ENCODE assay signal across 2 cellular contexts in the genomic region with DNA sequence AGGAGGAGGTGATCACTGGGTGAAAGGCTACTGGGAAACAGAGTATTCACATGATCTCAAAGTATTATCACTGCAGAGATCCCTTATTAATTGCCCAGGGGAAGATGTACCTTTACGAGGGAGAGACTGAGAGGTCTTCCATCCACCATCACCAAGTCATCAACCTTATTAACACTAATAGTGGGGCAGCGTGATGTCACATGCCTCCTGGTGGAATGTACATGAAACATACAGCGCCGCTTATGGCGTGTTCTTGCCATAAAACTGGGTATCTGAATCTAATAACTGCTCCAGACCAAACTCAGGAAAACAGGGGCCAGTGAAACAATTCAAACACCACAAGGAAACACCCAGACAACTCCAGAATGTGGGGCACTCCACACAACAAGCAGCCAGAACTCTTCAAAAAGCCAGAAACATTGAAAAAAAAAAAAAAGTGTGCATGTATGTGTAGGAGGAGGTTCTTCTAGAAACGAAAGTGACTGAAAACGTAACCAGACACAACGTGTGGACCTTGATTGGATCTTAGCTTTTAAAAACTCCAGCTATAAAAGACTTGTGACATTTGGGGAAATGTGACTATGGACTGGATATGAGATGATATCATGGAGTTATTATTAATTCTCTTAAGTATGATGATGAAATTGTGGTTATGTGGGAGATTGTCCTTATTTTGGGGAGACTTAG.
A peak's percentile ranks its signal among the peaks of the same experiment; 100 is the strongest.
TF ChIP-seq lines count a peak whose summit lies in the region.

No MANE protein-coding gene starts in this region.

TF ChIP-seq in HepG2, 621 proteins besides CTCF, POLR2A, EP300 and RAD21:
- TF ChIP-seq, protein P1, sequence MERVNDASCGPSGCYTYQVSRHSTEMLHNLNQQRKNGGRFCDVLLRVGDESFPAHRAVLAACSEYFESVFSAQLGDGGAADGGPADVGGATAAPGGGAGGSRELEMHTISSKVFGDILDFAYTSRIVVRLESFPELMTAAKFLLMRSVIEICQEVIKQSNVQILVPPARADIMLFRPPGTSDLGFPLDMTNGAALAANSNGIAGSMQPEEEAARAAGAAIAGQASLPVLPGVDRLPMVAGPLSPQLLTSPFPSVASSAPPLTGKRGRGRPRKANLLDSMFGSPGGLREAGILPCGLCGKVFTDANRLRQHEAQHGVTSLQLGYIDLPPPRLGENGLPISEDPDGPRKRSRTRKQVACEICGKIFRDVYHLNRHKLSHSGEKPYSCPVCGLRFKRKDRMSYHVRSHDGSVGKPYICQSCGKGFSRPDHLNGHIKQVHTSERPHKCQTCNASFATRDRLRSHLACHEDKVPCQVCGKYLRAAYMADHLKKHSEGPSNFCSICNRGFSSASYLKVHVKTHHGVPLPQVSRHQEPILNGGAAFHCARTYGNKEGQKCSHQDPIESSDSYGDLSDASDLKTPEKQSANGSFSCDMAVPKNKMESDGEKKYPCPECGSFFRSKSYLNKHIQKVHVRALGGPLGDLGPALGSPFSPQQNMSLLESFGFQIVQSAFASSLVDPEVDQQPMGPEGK (CRISPR knock-in tag; IDR thresholded peaks at IDR 0.05) = no peak
- TF ChIP-seq NFATC3 (CRISPR knock-in tag; IDR thresholded peaks at IDR 0.05) = no peak
- TF ChIP-seq CCAR2 (optimal IDR thresholded peaks at IDR 0.05; ENCODE audit: low read depth, low read length) = no peak
- TF ChIP-seq, protein P2, sequence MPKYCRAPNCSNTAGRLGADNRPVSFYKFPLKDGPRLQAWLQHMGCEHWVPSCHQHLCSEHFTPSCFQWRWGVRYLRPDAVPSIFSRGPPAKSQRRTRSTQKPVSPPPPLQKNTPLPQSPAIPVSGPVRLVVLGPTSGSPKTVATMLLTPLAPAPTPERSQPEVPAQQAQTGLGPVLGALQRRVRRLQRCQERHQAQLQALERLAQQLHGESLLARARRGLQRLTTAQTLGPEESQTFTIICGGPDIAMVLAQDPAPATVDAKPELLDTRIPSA (CRISPR knock-in tag; IDR thresholded peaks at IDR 0.05; ENCODE audit: borderline replicate concordance) = no peak
- TF ChIP-seq, protein P3, sequence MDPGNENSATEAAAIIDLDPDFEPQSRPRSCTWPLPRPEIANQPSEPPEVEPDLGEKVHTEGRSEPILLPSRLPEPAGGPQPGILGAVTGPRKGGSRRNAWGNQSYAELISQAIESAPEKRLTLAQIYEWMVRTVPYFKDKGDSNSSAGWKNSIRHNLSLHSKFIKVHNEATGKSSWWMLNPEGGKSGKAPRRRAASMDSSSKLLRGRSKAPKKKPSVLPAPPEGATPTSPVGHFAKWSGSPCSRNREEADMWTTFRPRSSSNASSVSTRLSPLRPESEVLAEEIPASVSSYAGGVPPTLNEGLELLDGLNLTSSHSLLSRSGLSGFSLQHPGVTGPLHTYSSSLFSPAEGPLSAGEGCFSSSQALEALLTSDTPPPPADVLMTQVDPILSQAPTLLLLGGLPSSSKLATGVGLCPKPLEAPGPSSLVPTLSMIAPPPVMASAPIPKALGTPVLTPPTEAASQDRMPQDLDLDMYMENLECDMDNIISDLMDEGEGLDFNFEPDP (CRISPR knock-in tag; conservative IDR thresholded peaks at IDR 0.05) = no peak
- TF ChIP-seq, protein P4, sequence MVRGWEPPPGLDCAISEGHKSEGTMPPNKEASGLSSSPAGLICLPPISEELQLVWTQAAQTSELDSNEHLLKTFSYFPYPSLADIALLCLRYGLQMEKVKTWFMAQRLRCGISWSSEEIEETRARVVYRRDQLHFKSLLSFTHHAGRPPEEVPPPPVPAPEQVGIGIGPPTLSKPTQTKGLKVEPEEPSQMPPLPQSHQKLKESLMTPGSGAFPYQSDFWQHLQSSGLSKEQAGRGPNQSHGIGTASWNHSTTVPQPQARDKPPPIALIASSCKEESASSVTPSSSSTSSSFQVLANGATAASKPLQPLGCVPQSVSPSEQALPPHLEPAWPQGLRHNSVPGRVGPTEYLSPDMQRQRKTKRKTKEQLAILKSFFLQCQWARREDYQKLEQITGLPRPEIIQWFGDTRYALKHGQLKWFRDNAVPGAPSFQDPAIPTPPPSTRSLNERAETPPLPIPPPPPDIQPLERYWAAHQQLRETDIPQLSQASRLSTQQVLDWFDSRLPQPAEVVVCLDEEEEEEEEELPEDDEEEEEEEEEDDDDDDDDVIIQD (CRISPR knock-in tag; IDR thresholded peaks at IDR 0.05; ENCODE audit: low read depth) = no peak
- TF ChIP-seq, protein P5, sequence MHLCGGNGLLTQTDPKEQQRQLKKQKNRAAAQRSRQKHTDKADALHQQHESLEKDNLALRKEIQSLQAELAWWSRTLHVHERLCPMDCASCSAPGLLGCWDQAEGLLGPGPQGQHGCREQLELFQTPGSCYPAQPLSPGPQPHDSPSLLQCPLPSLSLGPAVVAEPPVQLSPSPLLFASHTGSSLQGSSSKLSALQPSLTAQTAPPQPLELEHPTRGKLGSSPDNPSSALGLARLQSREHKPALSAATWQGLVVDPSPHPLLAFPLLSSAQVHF (CRISPR knock-in tag; IDR thresholded peaks at IDR 0.05) = no peak
- 0 out of 2 replicates have a peak, but pooled peaks have one; percentile 3 for TF ChIP-seq EHMT2 (IDR thresholded peaks at IDR 0.05; ENCODE audit: borderline replicate concordance, low read depth, low read length)
- TF ChIP-seq ZNF484 (CRISPR knock-in tag; IDR thresholded peaks at IDR 0.05; ENCODE audit: borderline replicate concordance, low read depth) = no peak
- no peak for TF ChIP-seq ZNF703 (CRISPR knock-in tag; IDR thresholded peaks at IDR 0.05; ENCODE audit: borderline replicate concordance)
- no peak for TF ChIP-seq TSC22D2 (CRISPR knock-in tag; IDR thresholded peaks at IDR 0.05; ENCODE audit: borderline replicate concordance)
- TF ChIP-seq ZNF672 (CRISPR knock-in tag; IDR thresholded peaks at IDR 0.05) = no peak
- TF ChIP-seq MEIS1 (CRISPR knock-in tag; IDR thresholded peaks at IDR 0.05; ENCODE audit: borderline replicate concordance) = no peak
- TF ChIP-seq SYNCRIP (IDR thresholded peaks at IDR 0.05; ENCODE audit: insufficient read depth, low read depth, low read length) = no peak
- TF ChIP-seq PPARG (CRISPR knock-in tag; conservative IDR thresholded peaks at IDR 0.05) = 0 out of 2 replicates have a peak, but pooled peaks have one; percentile 45
- TF ChIP-seq GZF1 (CRISPR knock-in tag; IDR thresholded peaks at IDR 0.05) = no peak
- TF ChIP-seq BHLHE40 (IDR thresholded peaks at IDR 0.05; ENCODE audit: low read length) = no peak

TF ChIP-seq in WTC11, 78 proteins besides CTCF, POLR2A, EP300 and RAD21:
- TF ChIP-seq CREM (CRISPR knock-in tag; IDR thresholded peaks at IDR 0.05) = no peak
- TF ChIP-seq, protein P6, sequence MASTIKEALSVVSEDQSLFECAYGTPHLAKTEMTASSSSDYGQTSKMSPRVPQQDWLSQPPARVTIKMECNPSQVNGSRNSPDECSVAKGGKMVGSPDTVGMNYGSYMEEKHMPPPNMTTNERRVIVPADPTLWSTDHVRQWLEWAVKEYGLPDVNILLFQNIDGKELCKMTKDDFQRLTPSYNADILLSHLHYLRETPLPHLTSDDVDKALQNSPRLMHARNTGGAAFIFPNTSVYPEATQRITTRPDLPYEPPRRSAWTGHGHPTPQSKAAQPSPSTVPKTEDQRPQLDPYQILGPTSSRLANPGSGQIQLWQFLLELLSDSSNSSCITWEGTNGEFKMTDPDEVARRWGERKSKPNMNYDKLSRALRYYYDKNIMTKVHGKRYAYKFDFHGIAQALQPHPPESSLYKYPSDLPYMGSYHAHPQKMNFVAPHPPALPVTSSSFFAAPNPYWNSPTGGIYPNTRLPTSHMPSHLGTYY (CRISPR knock-in tag; IDR thresholded peaks at IDR 0.05) = no peak
- TF ChIP-seq, protein P7, sequence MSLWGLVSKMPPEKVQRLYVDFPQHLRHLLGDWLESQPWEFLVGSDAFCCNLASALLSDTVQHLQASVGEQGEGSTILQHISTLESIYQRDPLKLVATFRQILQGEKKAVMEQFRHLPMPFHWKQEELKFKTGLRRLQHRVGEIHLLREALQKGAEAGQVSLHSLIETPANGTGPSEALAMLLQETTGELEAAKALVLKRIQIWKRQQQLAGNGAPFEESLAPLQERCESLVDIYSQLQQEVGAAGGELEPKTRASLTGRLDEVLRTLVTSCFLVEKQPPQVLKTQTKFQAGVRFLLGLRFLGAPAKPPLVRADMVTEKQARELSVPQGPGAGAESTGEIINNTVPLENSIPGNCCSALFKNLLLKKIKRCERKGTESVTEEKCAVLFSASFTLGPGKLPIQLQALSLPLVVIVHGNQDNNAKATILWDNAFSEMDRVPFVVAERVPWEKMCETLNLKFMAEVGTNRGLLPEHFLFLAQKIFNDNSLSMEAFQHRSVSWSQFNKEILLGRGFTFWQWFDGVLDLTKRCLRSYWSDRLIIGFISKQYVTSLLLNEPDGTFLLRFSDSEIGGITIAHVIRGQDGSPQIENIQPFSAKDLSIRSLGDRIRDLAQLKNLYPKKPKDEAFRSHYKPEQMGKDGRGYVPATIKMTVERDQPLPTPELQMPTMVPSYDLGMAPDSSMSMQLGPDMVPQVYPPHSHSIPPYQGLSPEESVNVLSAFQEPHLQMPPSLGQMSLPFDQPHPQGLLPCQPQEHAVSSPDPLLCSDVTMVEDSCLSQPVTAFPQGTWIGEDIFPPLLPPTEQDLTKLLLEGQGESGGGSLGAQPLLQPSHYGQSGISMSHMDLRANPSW (CRISPR knock-in tag; conservative IDR thresholded peaks at IDR 0.05; ENCODE audit: low read depth) = no peak
- no peak for TF ChIP-seq SMAD4 (CRISPR knock-in tag; IDR thresholded peaks at IDR 0.05)
- TF ChIP-seq, protein P8, sequence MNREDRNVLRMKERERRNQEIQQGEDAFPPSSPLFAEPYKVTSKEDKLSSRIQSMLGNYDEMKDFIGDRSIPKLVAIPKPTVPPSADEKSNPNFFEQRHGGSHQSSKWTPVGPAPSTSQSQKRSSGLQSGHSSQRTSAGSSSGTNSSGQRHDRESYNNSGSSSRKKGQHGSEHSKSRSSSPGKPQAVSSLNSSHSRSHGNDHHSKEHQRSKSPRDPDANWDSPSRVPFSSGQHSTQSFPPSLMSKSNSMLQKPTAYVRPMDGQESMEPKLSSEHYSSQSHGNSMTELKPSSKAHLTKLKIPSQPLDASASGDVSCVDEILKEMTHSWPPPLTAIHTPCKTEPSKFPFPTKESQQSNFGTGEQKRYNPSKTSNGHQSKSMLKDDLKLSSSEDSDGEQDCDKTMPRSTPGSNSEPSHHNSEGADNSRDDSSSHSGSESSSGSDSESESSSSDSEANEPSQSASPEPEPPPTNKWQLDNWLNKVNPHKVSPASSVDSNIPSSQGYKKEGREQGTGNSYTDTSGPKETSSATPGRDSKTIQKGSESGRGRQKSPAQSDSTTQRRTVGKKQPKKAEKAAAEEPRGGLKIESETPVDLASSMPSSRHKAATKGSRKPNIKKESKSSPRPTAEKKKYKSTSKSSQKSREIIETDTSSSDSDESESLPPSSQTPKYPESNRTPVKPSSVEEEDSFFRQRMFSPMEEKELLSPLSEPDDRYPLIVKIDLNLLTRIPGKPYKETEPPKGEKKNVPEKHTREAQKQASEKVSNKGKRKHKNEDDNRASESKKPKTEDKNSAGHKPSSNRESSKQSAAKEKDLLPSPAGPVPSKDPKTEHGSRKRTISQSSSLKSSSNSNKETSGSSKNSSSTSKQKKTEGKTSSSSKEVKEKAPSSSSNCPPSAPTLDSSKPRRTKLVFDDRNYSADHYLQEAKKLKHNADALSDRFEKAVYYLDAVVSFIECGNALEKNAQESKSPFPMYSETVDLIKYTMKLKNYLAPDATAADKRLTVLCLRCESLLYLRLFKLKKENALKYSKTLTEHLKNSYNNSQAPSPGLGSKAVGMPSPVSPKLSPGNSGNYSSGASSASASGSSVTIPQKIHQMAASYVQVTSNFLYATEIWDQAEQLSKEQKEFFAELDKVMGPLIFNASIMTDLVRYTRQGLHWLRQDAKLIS (CRISPR knock-in tag; IDR thresholded peaks at IDR 0.05; ENCODE audit: borderline replicate concordance) = no peak
